ENCODE assay signal across 15 cellular contexts in genomic region chr10:12631216-12631615, GRCh38.
DNase-seq lines count a peak whose midpoint lies in the region; ATAC-seq and TF ChIP-seq lines count a peak whose summit lies in the region.
"Had no signal": no experiment of that assay in that cellular context is flagged by ENCODE, and none has a peak within 500 bp of the region (broad histone marks: within the 10 kb centered on the region; RNA-seq: fewer than 3 reads in every experiment).

No MANE protein-coding gene starts in this region.

- ATAC-seq in effector memory CD8-positive, alpha-beta T cell (replicated peaks), result no peak
- ATAC-seq in GM18519 (IDR thresholded peaks at IDR 0.05; ENCODE audit: low FRiP score, unreplicated experiment), result no peak
- ATAC-seq: activated CD8-positive, alpha-beta T cell treated with anti-CD3 and anti-CD28 coated beads, Interleukin-2, amount 10 ng/mL, durations not matched to agents 7 days and 5 days; activated T-helper 17 cell treated with anti-CD3 and anti-CD28 coated beads, Interleukin-2, amount 50 U/mL, for 72 hours; left ventricle myocardium superior; psoas muscle had no signal

- H3K4me1 Mint-ChIP-seq in effector memory CD8-positive, alpha-beta T cell (ENCODE audit: low read depth in 2 of 2), result peaks cover 24 to 28% of the 10 kb centered on the region in 2 donors

- no peak for TF ChIP-seq CTCF in epithelial cell of esophagus (IDR thresholded peaks at IDR 0.05; ENCODE audit: insufficient read depth, low read depth, low read length, missing control alignments)

- H3K27ac Mint-ChIP-seq in effector memory CD8-positive, alpha-beta T cell, result no peak overlapping the region
- H3K27ac Mint-ChIP-seq: activated CD8-positive, alpha-beta T cell treated with anti-CD3 and anti-CD28 coated beads, Interleukin-2, amount 10 ng/mL, durations not matched to agents 7 days and 5 days; activated T-helper 17 cell treated with anti-CD3 and anti-CD28 coated beads, Interleukin-2, amount 50 U/mL, for 72 hours had no signal

- no peaks in the 10 kb centered on the region for H3K27me3 Mint-ChIP-seq in effector memory CD8-positive, alpha-beta T cell
- H3K27me3 Mint-ChIP-seq: activated T-helper 17 cell treated with anti-CD3 and anti-CD28 coated beads, Interleukin-2, amount 50 U/mL, for 72 hours; CD8-positive, alpha-beta memory T cell had no signal

- H3K4me3 Mint-ChIP-seq in effector memory CD8-positive, alpha-beta T cell, result no peak overlapping the region
- H3K4me3 Mint-ChIP-seq: activated CD8-positive, alpha-beta T cell treated with anti-CD3 and anti-CD28 coated beads, Interleukin-2, amount 10 ng/mL, durations not matched to agents 7 days and 5 days; activated T-helper 17 cell treated with anti-CD3 and anti-CD28 coated beads, Interleukin-2, amount 50 U/mL, for 72 hours; CD8-positive, alpha-beta memory T cell had no signal

- DNase-seq in DMS 273 (lab: John Stamatoyannopoulos, UW; ENCODE audit: unreplicated experiment) (peak; percentile 3), DMS 273 treated with DMSO at 0.1 percent for 48 hours (lab: John Stamatoyannopoulos, UW) (no peak), NCI-H510A (lab: John Stamatoyannopoulos, UW) (peak; percentile 62), epithelial cell of esophagus (ENCODE audit: low read depth) (peak; percentile 61), renal cortical epithelial cell (ENCODE audit: low read depth) (peak; percentile 16), T-helper 2 cell (no peak)
- DNase-seq in effector memory CD8-positive, alpha-beta T cell, result no peak
- DNase-seq: activated CD8-positive, alpha-beta T cell treated with anti-CD3 and anti-CD28 coated beads, Interleukin-2, amount 10 ng/mL, durations not matched to agents 7 days and 5 days; CD8-positive, alpha-beta memory T cell; left ventricle myocardium superior; NCI-H2107; psoas muscle had no signal

- peaks cover 13% of the 10 kb centered on the region for H3K36me3 Mint-ChIP-seq in effector memory CD8-positive, alpha-beta T cell (ENCODE audit: insufficient read depth)

- H3K4me3 ChIP-seq in epithelial cell of esophagus (ENCODE audit: low read length), result no peak overlapping the region
- H3K4me3 ChIP-seq: psoas muscle, SK-N-MC had no signal

- H3K9me3 Mint-ChIP-seq in effector memory CD8-positive, alpha-beta T cell, result no peaks in the 10 kb centered on the region
- H3K9me3 Mint-ChIP-seq: activated T-helper 17 cell treated with anti-CD3 and anti-CD28 coated beads, Interleukin-2, amount 50 U/mL, for 72 hours; CD8-positive, alpha-beta memory T cell had no signal

Comparison
In these comparisons a context has a peak if more than half of its experiments do, and no peak if none do; other contexts are left out.
1. DNase-seq: peak in DMS 273 (single experiment), NCI-H510A (single experiment), epithelial cell of esophagus (single experiment) and renal cortical epithelial cell (single experiment); none in DMS 273 treated with DMSO at 0.1 percent for 48 hours (single experiment), effector memory CD8-positive, alpha-beta T cell (0 of 3) and T-helper 2 cell (0 of 5).